Comparison of ENCODE assay signal across 9 cellular contexts in the genomic region with DNA sequence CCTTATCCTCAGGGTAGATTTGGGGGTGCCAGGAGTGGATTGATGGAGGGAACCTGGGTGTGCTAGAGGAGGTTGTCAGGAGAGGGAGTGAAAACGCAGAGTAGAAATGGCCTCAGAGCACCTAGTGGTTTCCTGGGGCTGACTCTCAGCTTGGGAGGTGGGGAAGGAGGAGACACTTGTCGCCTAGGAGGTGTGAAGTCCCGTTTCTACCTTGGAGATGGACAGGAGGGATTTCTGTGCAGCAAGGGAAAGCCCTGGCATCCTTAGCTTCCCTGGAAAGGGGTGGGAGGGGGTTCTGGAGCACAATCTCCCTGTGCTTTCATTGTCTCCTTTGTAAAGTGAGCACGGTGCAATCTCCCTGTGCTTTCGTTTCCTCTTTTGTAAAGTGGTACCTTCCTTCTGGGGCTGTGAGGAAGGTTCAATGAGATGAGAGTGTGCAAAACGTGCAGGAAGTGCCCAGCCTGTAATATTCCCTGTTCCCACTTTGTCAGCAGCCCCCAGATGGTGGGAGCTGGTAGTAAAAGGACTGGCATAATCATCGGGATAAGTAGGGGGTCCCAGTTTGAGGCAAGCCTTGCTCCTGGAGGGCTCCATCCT.
DNase-seq lines count a peak whose midpoint lies in the region; ATAC-seq and TF ChIP-seq lines count a peak whose summit lies in the region.
"Had no signal": no experiment of that assay in that cellular context is flagged by ENCODE, and none has a peak within 500 bp of the region (broad histone marks: within the 10 kb centered on the region; RNA-seq: fewer than 3 reads in every experiment).

No MANE protein-coding gene starts in this region.

- H3K27me3 Mint-ChIP-seq in activated naive CD4-positive, alpha-beta T cell treated with anti-CD3 and anti-CD28 coated beads, Interleukin-2, amount 10 ng/mL, durations not matched to agents 7 days and 5 days, result no peaks in the 10 kb centered on the region

- H3K36me3 ChIP-seq in subcutaneous abdominal adipose tissue (ENCODE audit: control insufficient read depth in 5 of 5, insufficient read depth in 5 of 5, low read length in 5 of 5), result peaks cover 0 to 19% (median 14%) of the 10 kb centered on the region in 5 donors

- H3K36me3 Mint-ChIP-seq in activated naive CD4-positive, alpha-beta T cell treated with anti-CD3 and anti-CD28 coated beads, Interleukin-2, amount 10 ng/mL, durations not matched to agents 7 days and 5 days, result peaks cover 20% of the 10 kb centered on the region

- peaks cover 3 to 25% (median 15%) of the 10 kb centered on the region in 5 donors for H3K4me1 ChIP-seq in subcutaneous abdominal adipose tissue (ENCODE audit: control insufficient read depth in 5 of 5, insufficient read depth in 5 of 5, low read length in 5 of 5)

- peak overlapping the region; percentile 78 for H3K4me3 Mint-ChIP-seq in activated naive CD4-positive, alpha-beta T cell treated with anti-CD3 and anti-CD28 coated beads, Interleukin-2, amount 10 ng/mL, durations not matched to agents 7 days and 5 days

- H3K27me3 ChIP-seq in subcutaneous abdominal adipose tissue (ENCODE audit: control insufficient read depth in 5 of 5, insufficient read depth in 4 of 5, low read length in 5 of 5), result no peaks in the 10 kb centered on the region

- H3K9ac ChIP-seq in subcutaneous abdominal adipose tissue (ENCODE audit: low read length in 5 of 5), result peak overlapping the region in 1 of 5 donors; percentile 40

- POLR2A ChIA-PET in HEK293T (lab: Yijun Ruan, JAX), result no interaction called here

- peaks cover 33% of the 10 kb centered on the region for H3K4me1 Mint-ChIP-seq in activated naive CD4-positive, alpha-beta T cell treated with anti-CD3 and anti-CD28 coated beads, Interleukin-2, amount 10 ng/mL, durations not matched to agents 7 days and 5 days

- DNase-seq in activated naive CD4-positive, alpha-beta T cell treated with anti-CD3 and anti-CD28 coated beads, Interleukin-2, amount 10 ng/mL, durations not matched to agents 7 days and 5 days, result peak; percentile 41
- no peak for DNase-seq in activated naive CD4-positive, alpha-beta T cell treated with anti-CD3 and anti-CD28 coated beads, Interleukin-2, amount 50 U/mL, for 16 hours
- peak; percentile 28 to 35 for DNase-seq in activated T-cell treated with anti-CD3 and anti-CD28 coated beads, Interleukin-2, amount 50 U/mL, for 48 hours
- DNase-seq in HEK293T (ENCODE audit: extremely low spot score) (no peak), GM03348 (ENCODE audit: low spot score) (no peak), COLO668 (lab: John Stamatoyannopoulos, UW; ENCODE audit: unreplicated experiment) (no peak)

- peak overlapping the region in 4 of 5 donors; percentile 17 to 88 (median 60) for H3K4me3 ChIP-seq in subcutaneous abdominal adipose tissue (ENCODE audit: low read depth in 1 of 5, low read length in 5 of 5)
- H3K4me3 ChIP-seq: lung had no signal

- H3K27ac Mint-ChIP-seq in activated naive CD4-positive, alpha-beta T cell treated with anti-CD3 and anti-CD28 coated beads, Interleukin-2, amount 10 ng/mL, durations not matched to agents 7 days and 5 days, result peak overlapping the region; percentile 86

- no peaks in the 10 kb centered on the region for H3K9me3 Mint-ChIP-seq in activated naive CD4-positive, alpha-beta T cell treated with anti-CD3 and anti-CD28 coated beads, Interleukin-2, amount 10 ng/mL, durations not matched to agents 7 days and 5 days

- H3K9me3 ChIP-seq in subcutaneous abdominal adipose tissue (ENCODE audit: control insufficient read depth in 5 of 5, low read length in 5 of 5), result no peaks in the 10 kb centered on the region

- CTCF ChIA-PET in activated naive CD4-positive, alpha-beta T cell treated with anti-CD3 and anti-CD28 coated beads, Interleukin-2, amount 10 ng/mL, durations not matched to agents 7 days and 5 days (lab: Charles Lee), result interaction anchor here (1.0 to 2.0 kb wide), 4 partner anchors 11 to 53 kb away, joined by 3 to 10 read pairs (median 6); no protein-coding TSS in a partner anchor
- CTCF ChIA-PET in HEK293T (lab: Yijun Ruan, JAX), result no interaction called here

- H3K27ac ChIP-seq in subcutaneous abdominal adipose tissue (ENCODE audit: low read depth, low read length), result no peak overlapping the region

- peak; percentile 49 for ATAC-seq in HG02943 (IDR thresholded peaks at IDR 0.05; ENCODE audit: low read depth, unreplicated experiment)

TF ChIP-seq in HEK293T, 16 proteins besides CTCF, POLR2A, EP300 and RAD21:
- TF ChIP-seq HDGF (IDR thresholded peaks at IDR 0.05; ENCODE audit: borderline replicate concordance) (no peak), SP1 (IDR thresholded peaks at IDR 0.05) (no peak), L3MBTL2 (conservative IDR thresholded peaks at IDR 0.05) (no peak), NFRKB (IDR thresholded peaks at IDR 0.05) (no peak), TARDBP (IDR thresholded peaks at IDR 0.05) (no peak), FOXM1 (IDR thresholded peaks at IDR 0.05; ENCODE audit: borderline replicate concordance) (no peak), CTBP1 (IDR thresholded peaks at IDR 0.05; ENCODE audit: borderline replicate concordance) (no peak), ELF4 (IDR thresholded peaks at IDR 0.05) (no peak), ZNF384 (IDR thresholded peaks at IDR 0.05) (no peak), SUZ12 (IDR thresholded peaks at IDR 0.05) (no peak), FOXK2 (IDR thresholded peaks at IDR 0.05) (no peak), FOXA1 (IDR thresholded peaks at IDR 0.05) (no peak), LEF1 (IDR thresholded peaks at IDR 0.05; ENCODE audit: borderline replicate concordance) (no peak), BHLHE40 (IDR thresholded peaks at IDR 0.05; ENCODE audit: borderline replicate concordance) (no peak), ARNT (IDR thresholded peaks at IDR 0.05) (no peak)
- TF ChIP-seq, protein P1, sequence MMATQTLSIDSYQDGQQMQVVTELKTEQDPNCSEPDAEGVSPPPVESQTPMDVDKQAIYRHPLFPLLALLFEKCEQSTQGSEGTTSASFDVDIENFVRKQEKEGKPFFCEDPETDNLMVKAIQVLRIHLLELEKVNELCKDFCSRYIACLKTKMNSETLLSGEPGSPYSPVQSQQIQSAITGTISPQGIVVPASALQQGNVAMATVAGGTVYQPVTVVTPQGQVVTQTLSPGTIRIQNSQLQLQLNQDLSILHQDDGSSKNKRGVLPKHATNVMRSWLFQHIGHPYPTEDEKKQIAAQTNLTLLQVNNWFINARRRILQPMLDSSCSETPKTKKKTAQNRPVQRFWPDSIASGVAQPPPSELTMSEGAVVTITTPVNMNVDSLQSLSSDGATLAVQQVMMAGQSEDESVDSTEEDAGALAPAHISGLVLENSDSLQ (IDR thresholded peaks at IDR 0.05), result no peak

Comparison
In these comparisons a context has a peak if more than half of its experiments do, and no peak if none do; other contexts are left out.
1. DNase-seq: peak in activated naive CD4-positive, alpha-beta T cell treated with anti-CD3 and anti-CD28 coated beads, Interleukin-2, amount 10 ng/mL, durations not matched to agents 7 days and 5 days (single experiment) and activated T-cell treated with anti-CD3 and anti-CD28 coated beads, Interleukin-2, amount 50 U/mL, for 48 hours (2 of 2); none in activated naive CD4-positive, alpha-beta T cell treated with anti-CD3 and anti-CD28 coated beads, Interleukin-2, amount 50 U/mL, for 16 hours (single experiment), HEK293T (single experiment), GM03348 (single experiment) and COLO668 (single experiment).